Comparison of ENCODE assay signal across 8 cellular contexts in the genomic region with DNA sequence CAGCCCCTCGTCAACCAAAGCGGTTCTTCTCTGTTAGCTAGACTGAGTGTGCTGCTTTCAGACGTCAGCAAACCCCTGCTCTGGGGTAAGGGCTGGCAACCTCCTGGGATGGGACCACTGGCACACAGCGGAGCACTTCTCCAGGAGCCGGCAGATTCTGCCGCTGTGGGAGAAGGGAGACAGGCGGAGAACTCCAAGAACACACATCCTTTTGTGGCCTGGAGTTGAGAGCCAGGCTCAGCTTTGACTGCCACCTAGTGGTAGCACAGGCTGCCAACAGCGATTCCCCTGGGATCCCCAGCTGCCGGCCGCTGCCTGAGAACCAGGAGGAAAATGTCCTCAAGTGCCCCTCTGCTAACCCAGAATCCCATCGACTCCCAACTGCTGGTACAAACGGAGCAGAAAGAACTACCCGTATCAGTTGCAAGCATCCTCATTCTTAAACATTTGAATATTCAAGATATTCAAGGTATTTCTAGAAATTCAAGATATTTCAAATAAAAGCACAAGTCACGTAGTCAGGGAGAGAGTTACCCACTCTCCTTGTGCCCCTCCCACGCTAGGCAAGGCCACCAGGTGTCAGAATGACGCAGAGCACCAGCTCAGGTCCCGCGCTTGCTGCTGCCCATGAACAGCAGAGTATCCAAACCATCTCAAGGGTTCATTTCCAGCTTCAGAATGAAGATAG. TPM values are rescaled to one million over a fixed set of nuclear protein-coding genes. Genes with fewer than 3 reads are reported as not detected.
A peak's percentile ranks its signal among the peaks of the same experiment; 100 is the strongest.
DNase-seq lines count a peak whose midpoint lies in the region; ATAC-seq and TF ChIP-seq lines count a peak whose summit lies in the region.

No MANE protein-coding gene starts in this region.

- H3K9ac ChIP-seq in PC-3 (ENCODE audit: low read length) (no peak overlapping the region), fibroblast of lung (ENCODE audit: insufficient read depth, low read length) (no peak overlapping the region)

- peak; percentile 82 for TF ChIP-seq CTCF in Calu3 (IDR thresholded peaks at IDR 0.05; ENCODE audit: unreplicated experiment)
- peak; percentile 98 for TF ChIP-seq CTCF in PC-3 (conservative IDR thresholded peaks at IDR 0.05; ENCODE audit: low read depth, low read length)
- peak; percentile 93 to 94 for TF ChIP-seq CTCF in fibroblast of lung (conservative IDR thresholded peaks at IDR 0.05 in 1 of 2, IDR thresholded peaks at IDR 0.05 in 1 of 2; ENCODE audit: low read depth in 1 of 2, low read length in 2 of 2)
- peak; percentile 92 for TF ChIP-seq CTCF in nephron progenitor cell (IDR thresholded peaks at IDR 0.05)

- no peak overlapping the region for H3K27ac ChIP-seq in PC-3 (ENCODE audit: low read length)
- H3K27ac ChIP-seq in fibroblast of lung (ENCODE audit: insufficient read depth, low read length), result no peak overlapping the region
- no peak overlapping the region for H3K27ac ChIP-seq in substantia nigra (ENCODE audit: low read depth, low read length, poor library complexity, severe bottlenecking)

- H3K9me3 Mint-ChIP-seq in Calu3 (ENCODE audit: low read depth, unreplicated experiment) (no peaks in the 10 kb centered on the region), nephron progenitor cell (no peaks in the 10 kb centered on the region)
- no peaks in the 10 kb centered on the region for H3K9me3 Mint-ChIP-seq in activated T-cell treated with anti-CD3 and anti-CD28 coated beads, Interleukin-2, amount 50 U/mL, for 24 hours

- ATAC-seq in PC-3, result peak; percentile 68
- no peak for ATAC-seq in GM21423 (IDR thresholded peaks at IDR 0.05; ENCODE audit: unreplicated experiment)

- no peak overlapping the region for H2AFZ ChIP-seq in PC-3 (ENCODE audit: low read length)
- H2AFZ ChIP-seq in fibroblast of lung (ENCODE audit: low read length), result no peak overlapping the region

- POLR2A ChIA-PET in PC-3 (lab: Charles Lee; ENCODE audit: unreplicated experiment), result no interaction called here

- H3K4me3 Mint-ChIP-seq in Calu3 (ENCODE audit: low read depth, unreplicated experiment) (no peak overlapping the region), nephron progenitor cell (no peak overlapping the region)
- H3K4me3 Mint-ChIP-seq in activated T-cell treated with anti-CD3 and anti-CD28 coated beads, Interleukin-2, amount 50 U/mL, for 24 hours, result no peak overlapping the region

- H3K27me3 ChIP-seq in PC-3 (ENCODE audit: low read length), result no peaks in the 10 kb centered on the region
- no peaks in the 10 kb centered on the region for H3K27me3 ChIP-seq in fibroblast of lung (ENCODE audit: control insufficient read depth, insufficient read depth, low read length)

- DNase-seq in Calu3, result peak; percentile 86
- peak; percentile 36 for DNase-seq in Jurkat, Clone E6-1 (ENCODE audit: low read depth, low spot score)
- peak; percentile 93 for DNase-seq in PC-3
- DNase-seq in activated T-cell treated with anti-CD3 and anti-CD28 coated beads, Interleukin-2, amount 50 U/mL, for 24 hours, result peak; percentile 74
- peak; percentile 71 to 88 for DNase-seq in fibroblast of lung (ENCODE audit: low read depth in 2 of 2)
- peak; percentile 88 for DNase-seq in nephron progenitor cell
- peak in 48 of 49 donors; percentile 12 to 90 (median 77) for DNase-seq in substantia nigra (lab: John Stamatoyannopoulos, UW)

- H3K27ac Mint-ChIP-seq in Calu3 (ENCODE audit: unreplicated experiment) (no peak overlapping the region), nephron progenitor cell (peak overlapping the region; percentile 78)
- peak overlapping the region; percentile 67 for H3K27ac Mint-ChIP-seq in activated T-cell treated with anti-CD3 and anti-CD28 coated beads, Interleukin-2, amount 50 U/mL, for 24 hours

- intact Hi-C loops in Calu3 (cut with micrococcal nuclease; ENCODE audit: unreplicated experiment), result no loop called here
- intact Hi-C loops in PC-3 (cut with micrococcal nuclease), result loop anchor here (2.0 kb wide), 1 partner anchor 16 kb away; no protein-coding TSS in a partner anchor

- peaks cover 17% of the 10 kb centered on the region for H3K4me1 ChIP-seq in PC-3 (ENCODE audit: insufficient read depth, low read length)
- H3K4me1 ChIP-seq in fibroblast of lung (ENCODE audit: control insufficient read depth, extremely low read depth, insufficient read depth, low read length), result peaks cover 10% of the 10 kb centered on the region

- H3K36me3 Mint-ChIP-seq in Calu3 (ENCODE audit: insufficient read depth, unreplicated experiment) (peaks cover 64% of the 10 kb centered on the region), nephron progenitor cell (ENCODE audit: low read depth) (peaks cover 32% of the 10 kb centered on the region)
- peaks cover 94% of the 10 kb centered on the region for H3K36me3 Mint-ChIP-seq in activated T-cell treated with anti-CD3 and anti-CD28 coated beads, Interleukin-2, amount 50 U/mL, for 24 hours (ENCODE audit: low read depth)

- H3K27me3 Mint-ChIP-seq in Calu3 (ENCODE audit: unreplicated experiment) (no peaks in the 10 kb centered on the region), nephron progenitor cell (ENCODE audit: low read depth, poor library complexity) (no peaks in the 10 kb centered on the region)
- H3K27me3 Mint-ChIP-seq in activated T-cell treated with anti-CD3 and anti-CD28 coated beads, Interleukin-2, amount 50 U/mL, for 24 hours, result no peaks in the 10 kb centered on the region

- CTCF ChIA-PET in Calu3 (lab: Charles Lee), result interaction anchor here (0.7 to 3.5 kb wide), 5 partner anchors 14 to 569 kb away, joined by 3 to 17 read pairs (median 5); no protein-coding TSS in a partner anchor
- CTCF ChIA-PET in PC-3 (lab: Charles Lee), result interaction anchor here (0.6 to 1.8 kb wide), 3 partner anchors 8 to 26 kb away, joined by 4 to 5 read pairs (median 5); no protein-coding TSS in a partner anchor

- H3K9me2 ChIP-seq in PC-3 (replicated peaks; ENCODE audit: low read length), result no peaks in the 10 kb centered on the region

- no peak overlapping the region for H3K4me3 ChIP-seq in Jurkat, Clone E6-1 (ENCODE audit: low read length)
- H3K4me3 ChIP-seq in PC-3 (ENCODE audit: low read length) (no peak overlapping the region), fibroblast of lung (replicated peaks in 1 of 4; ENCODE audit: control extremely low read depth in 1 of 4, insufficient read depth in 1 of 4, low read depth in 3 of 4, low read length in 4 of 4) (no peak overlapping the region)

- H4K20me1 ChIP-seq in PC-3 (ENCODE audit: low read length) (peaks cover 6% of the 10 kb centered on the region), fibroblast of lung (ENCODE audit: control insufficient read depth, extremely low read depth, insufficient read depth, low read length) (no peaks in the 10 kb centered on the region)

- H3K4me1 Mint-ChIP-seq in Calu3 (ENCODE audit: low read depth, unreplicated experiment), result peaks cover 26% of the 10 kb centered on the region
- peaks cover 31% of the 10 kb centered on the region for H3K4me1 Mint-ChIP-seq in activated T-cell treated with anti-CD3 and anti-CD28 coated beads, Interleukin-2, amount 50 U/mL, for 24 hours (ENCODE audit: low read depth)
- peaks cover 27% of the 10 kb centered on the region for H3K4me1 Mint-ChIP-seq in nephron progenitor cell

- peaks cover 43% of the 10 kb centered on the region for H3K36me3 ChIP-seq in PC-3 (ENCODE audit: low read depth, low read length)
- H3K36me3 ChIP-seq in fibroblast of lung (ENCODE audit: control insufficient read depth, insufficient read depth, low read length), result peaks cover 6% of the 10 kb centered on the region

- H3F3A ChIP-seq in PC-3 (ENCODE audit: low read length, unreplicated experiment), result peaks cover 8% of the 10 kb centered on the region

- BruUV-seq in Calu3 (replicated peaks; lab: Mats Ljungman, UMichigan), result no TSS peak
- no TSS peak for BruUV-seq in PC-3 (replicated peaks; lab: Mats Ljungman, UMichigan)

- no peaks in the 10 kb centered on the region for H3K9me3 ChIP-seq in PC-3 (ENCODE audit: low read length)
- H3K9me3 ChIP-seq in fibroblast of lung (ENCODE audit: control insufficient read depth, insufficient read depth, low read depth, low read length), result no peaks in the 10 kb centered on the region

- H3K4me2 ChIP-seq in PC-3 (ENCODE audit: low read length) (no peak overlapping the region), fibroblast of lung (ENCODE audit: extremely low read depth, insufficient read depth, low read length) (peak overlapping the region; percentile 63)

- peaks cover 55% of the 10 kb centered on the region for H3K79me2 ChIP-seq in PC-3 (ENCODE audit: low read length)
- peaks cover 31% of the 10 kb centered on the region for H3K79me2 ChIP-seq in fibroblast of lung (ENCODE audit: control insufficient read depth, insufficient read depth, low read length)

RNA-seq across cellular contexts. Expression of a gene that starts 4.9 kb away (rescaled TPM):
- total RNA-seq in Calu3 (2022) (34.1 and 36.7 TPM in 2 replicates), PC-3 (2014; rRNA removed) (37.5 and 46.1 TPM in 2 replicates), fibroblast of lung (20.3 and 25.4 TPM in 2 replicates)
- polyA plus RNA-seq in Jurkat, Clone E6-1 (2012; ENCODE audit: insufficient read depth, insufficient read length), result 19.2 TPM
- 18.1 and 19.5 TPM in 2 replicates for polyA plus RNA-seq in fibroblast of lung
- polyA plus RNA-seq in fibroblast of lung (2012), result 14.2 and 15.0 TPM in 2 replicates
- polyA minus RNA-seq in fibroblast of lung (ENCODE audit: low replicate concordance), result 4.1 and 5.0 TPM in 2 replicates

RNA-seq across cellular contexts. Expression of a gene that starts 29.3 kb away (rescaled TPM):
- 392 and 433 TPM in 2 replicates for total RNA-seq in Calu3 (2022)
- 0.80 TPM for polyA plus RNA-seq in Jurkat, Clone E6-1 (2012; ENCODE audit: insufficient read depth, insufficient read length)
- 868 and 934 TPM in 2 replicates for total RNA-seq in PC-3 (2014; rRNA removed)
- total RNA-seq in fibroblast of lung, result 127 and 548 TPM in 2 replicates
- polyA plus RNA-seq in fibroblast of lung, result 322 and 523 TPM in 2 replicates
- polyA plus RNA-seq in fibroblast of lung (2012), result 342 and 554 TPM in 2 replicates
- 590 and 1,076 TPM in 2 replicates for polyA minus RNA-seq in fibroblast of lung (ENCODE audit: low replicate concordance)

RNA-seq across cellular contexts. Expression of a gene that starts 33.5 kb away (rescaled TPM):
- total RNA-seq in Calu3 (2022) (0.73 and 1.4 TPM in 2 replicates), PC-3 (2014; rRNA removed) (not detected in 2 replicates), fibroblast of lung (not detected in 2 replicates)
- not detected for polyA plus RNA-seq in Jurkat, Clone E6-1 (2012; ENCODE audit: insufficient read depth, insufficient read length)
- polyA plus RNA-seq in fibroblast of lung, result not detected in 2 replicates
- not detected in 2 replicates for polyA plus RNA-seq in fibroblast of lung (2012)
- polyA minus RNA-seq in fibroblast of lung (ENCODE audit: low replicate concordance), result not detected in 2 replicates

Comparison
In these comparisons a context has a peak if more than half of its experiments do, and no peak if none do; other contexts are left out.
1. DNase-seq: peak in every context shown above with its lines; median percentile 93 in PC-3; 88 in nephron progenitor cell; 86 in Calu3; 80 in fibroblast of lung; 77 in substantia nigra; 74 in activated T-cell treated with anti-CD3 and anti-CD28 coated beads, Interleukin-2, amount 50 U/mL, for 24 hours; 36 in Jurkat, Clone E6-1.